Comparison of ENCODE assay signal across 9 cellular contexts in genomic region chr15:92801774-92802464, GRCh38.
A peak's percentile ranks its signal among the peaks of the same experiment; 100 is the strongest.
DNase-seq lines count a peak whose midpoint lies in the region; ATAC-seq and TF ChIP-seq lines count a peak whose summit lies in the region.
"Had no signal": no experiment of that assay in that cellular context is flagged by ENCODE, and none has a peak within 500 bp of the region (broad histone marks: within the 10 kb centered on the region; RNA-seq: fewer than 3 reads in every experiment).

No MANE protein-coding gene starts in this region.

- H3K36me3 ChIP-seq in spleen = no peaks in the 10 kb centered on the region

- peaks cover 53% of the 10 kb centered on the region for H3K4me1 Mint-ChIP-seq in HFFc6 (ENCODE audit: low read depth)

- DNase-seq in HFFc6 (peak; percentile 95), SW480 (ENCODE audit: low spot score) (peak; percentile 87), Right ventricle myocardium superior (peak; percentile 79), spleen (no peak), ureter (ENCODE audit: low spot score) (no peak), NCI-H1417 (lab: John Stamatoyannopoulos, UW) (no peak), 8988T (no peak)
- DNase-seq in stimulated activated CD8-positive, alpha-beta memory T cell treated with anti-CD3 and anti-CD28 coated beads, Interleukin-4, amount 100 ng/mL, for 48 hours = no peak
- DNase-seq: cerebellar nuclear complex had no signal

- TF ChIP-seq CTCF in HFFc6 (IDR thresholded peaks at IDR 0.05) (no peak), spleen (IDR thresholded peaks at IDR 0.05 in 8 of 11, conservative IDR thresholded peaks at IDR 0.05 in 3 of 11) (no peak)

- no peaks in the 10 kb centered on the region for H3K9me3 ChIP-seq in spleen

- peak overlapping the region; percentile 98 for H3K27ac Mint-ChIP-seq in HFFc6

- no peaks in the 10 kb centered on the region for H3K27me3 ChIP-seq in spleen (replicated peaks in 1 of 7)

- peaks cover 4 to 59% (median 15%) of the 10 kb centered on the region in 6 donors for H3K4me1 ChIP-seq in spleen

- no peak for TF ChIP-seq POLR2A in spleen (IDR thresholded peaks at IDR 0.05)

- H3K9me3 Mint-ChIP-seq in HFFc6 = no peaks in the 10 kb centered on the region; the same call in 1 of the 2 replicates

- no peak for ATAC-seq in Right ventricle myocardium superior (ENCODE audit: poor library complexity)

- H3K27me3 Mint-ChIP-seq in HFFc6 (ENCODE audit: insufficient read depth) = peaks cover 2% of the 10 kb centered on the region

- intact Hi-C loops in Right ventricle myocardium superior (cut with DNase I) (no loop called here), spleen (cut with DNase I; ENCODE audit: low total_unique reads) (no loop called here)

- H3K4me3 Mint-ChIP-seq in HFFc6 = peak overlapping the region; percentile 73

- WGBS in spleen, 5 donors = 52 to 86% (median 76%) methylated on average over 5 of the region's 5 CpGs

- peaks cover 8% of the 10 kb centered on the region; the same call in 1 of the 2 replicates for H3K36me3 Mint-ChIP-seq in HFFc6 (ENCODE audit: low read depth)

- no peak overlapping the region for H3K4me3 ChIP-seq in spleen

- peak overlapping the region in 6 of 8 donors; percentile 1 to 100 (median 66) for H3K27ac ChIP-seq in spleen

Comparison
In these comparisons a context has a peak if more than half of its experiments do, and no peak if none do; other contexts are left out.
1. DNase-seq: peak in HFFc6 (single experiment), SW480 (single experiment) and Right ventricle myocardium superior (single experiment); none in spleen (single experiment), ureter (single experiment), NCI-H1417 (0 of 3), stimulated activated CD8-positive, alpha-beta memory T cell treated with anti-CD3 and anti-CD28 coated beads, Interleukin-4, amount 100 ng/mL, for 48 hours (single experiment) and 8988T (single experiment).